11 cellular contexts compared by ENCODE assay signal in the genomic region with DNA sequence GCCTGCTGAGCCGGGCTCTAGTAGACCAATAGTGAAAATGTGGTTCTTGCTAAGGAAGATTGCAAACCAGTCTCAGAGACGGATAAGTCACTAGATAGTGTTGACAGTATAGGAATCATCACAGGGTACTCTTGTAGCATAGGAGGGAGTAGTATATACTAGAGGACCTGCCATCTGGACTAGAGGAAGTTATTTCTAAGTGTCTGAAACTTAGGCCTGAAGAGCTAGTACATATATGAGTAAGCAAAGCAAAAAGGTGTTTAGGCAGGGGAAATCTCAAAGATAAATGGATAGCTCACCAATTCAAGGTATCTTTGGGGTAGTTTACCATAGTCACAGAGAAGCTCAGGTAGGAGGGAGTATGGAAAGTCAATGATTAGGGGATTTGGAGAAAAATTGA.
"Had no signal": no experiment of that assay in that cellular context is flagged by ENCODE, and none has a peak within 500 bp of the region (broad histone marks: within the 10 kb centered on the region; RNA-seq: fewer than 3 reads in every experiment).

No MANE protein-coding gene starts in this region.

- DNase-seq: GM23248, GOT3, H7, H9, HCEC 1CT, HFFc6 had no signal

- H3K4me1 ChIP-seq: HAP-1 had no signal

- H3K27ac ChIP-seq: GM23248 had no signal

- H3K36me3 ChIP-seq: HAP-1 had no signal

- H3K9ac ChIP-seq: GM23248 had no signal

- H3K4me2 ChIP-seq: GM23338 had no signal

- H3K4me3 ChIP-seq: GM23248, GM23338, HAP-1 had no signal

- FAIRE-seq: H1, H54 had no signal

- H2AFZ ChIP-seq: GM23248, GM23338 had no signal

- H3K9me3 ChIP-seq: HAP-1 had no signal

- ATAC-seq: GM23338, HCT116 had no signal
